Comparison of ENCODE assay signal across 25 cellular contexts in the genomic region with DNA sequence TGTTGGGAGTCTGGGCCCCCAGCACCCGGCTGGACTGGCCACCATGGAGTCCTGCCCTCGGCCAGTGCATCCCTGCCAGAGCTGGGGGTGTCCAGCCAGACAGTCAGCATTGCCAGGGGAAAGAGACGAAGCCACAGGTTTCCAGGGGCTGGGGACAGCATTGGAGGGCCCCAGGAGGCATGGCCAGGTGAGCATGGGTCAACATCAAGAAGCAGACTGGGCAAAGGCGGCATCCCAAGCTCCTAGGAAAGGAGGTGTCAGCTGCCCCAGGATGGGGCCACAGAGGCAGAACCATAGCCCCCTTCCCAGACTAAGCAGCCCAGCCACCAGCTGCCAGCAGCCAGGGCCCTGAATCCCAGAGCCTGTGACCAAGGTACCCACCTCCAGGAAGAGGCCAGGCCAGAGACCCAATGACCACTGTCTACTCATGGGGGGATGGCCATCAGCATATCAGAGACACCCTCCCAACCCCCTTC. TPM values are rescaled to one million over a fixed set of nuclear protein-coding genes. Genes with fewer than 3 reads are reported as not detected.
"Had no signal": no experiment of that assay in that cellular context is flagged by ENCODE, and none has a peak within 500 bp of the region (broad histone marks: within the 10 kb centered on the region; RNA-seq: fewer than 3 reads in every experiment).

No MANE protein-coding gene starts in this region.

- FAIRE-seq: astrocyte, endothelial cell of umbilical vein had no signal

- H3K4me1 Mint-ChIP-seq: activated CD4-positive, alpha-beta T cell treated with anti-CD3 and anti-CD28 coated beads for 36 hours; activated CD8-positive, alpha-beta memory T cell treated with anti-CD3 and anti-CD28 coated beads, Interleukin-2, amount 10 ng/mL, durations not matched to agents 7 days and 5 days; activated T-helper 17 cell treated with anti-CD3 and anti-CD28 coated beads, Interleukin-2, amount 50 U/mL, for 72 hours; natural killer cell; stimulated activated naive CD8-positive, alpha-beta T cell treated with anti-CD3 and anti-CD28 coated beads, Interleukin-15, amount 100 ng/mL, for 72 hours had no signal

- H3K27me3 ChIP-seq: testis had no signal

- H3K4me3 ChIP-seq: breast epithelium, esophagus muscularis mucosa, gastroesophageal sphincter, heart left ventricle, testis had no signal

- H3K27ac Mint-ChIP-seq: activated CD4-positive, alpha-beta T cell treated with anti-CD3 and anti-CD28 coated beads for 36 hours; activated CD8-positive, alpha-beta memory T cell treated with anti-CD3 and anti-CD28 coated beads, Interleukin-2, amount 10 ng/mL, durations not matched to agents 7 days and 5 days; activated naive CD4-positive, alpha-beta T cell treated with anti-CD3 and anti-CD28 coated beads for 36 hours; activated T-helper 17 cell treated with anti-CD3 and anti-CD28 coated beads, Interleukin-2, amount 50 U/mL, for 72 hours; natural killer cell; stimulated activated naive CD8-positive, alpha-beta T cell treated with anti-CD3 and anti-CD28 coated beads, Interleukin-15, amount 100 ng/mL, for 72 hours had no signal

- H3K9me3 ChIP-seq: breast epithelium, esophagus muscularis mucosa, testis had no signal

- DNase-seq: activated CD4-positive, alpha-beta T cell treated with anti-CD3 and anti-CD28 coated beads for 36 hours; activated CD4-positive, alpha-beta T cell treated with anti-CD3 and anti-CD28 coated beads, Interleukin-2, amount 50 U/mL, for 48 hours; activated CD8-positive, alpha-beta memory T cell treated with anti-CD3 and anti-CD28 coated beads, Interleukin-2, amount 10 ng/mL, durations not matched to agents 7 days and 5 days; activated naive CD4-positive, alpha-beta T cell treated with anti-CD3 and anti-CD28 coated beads for 36 hours; activated T-cell treated with anti-CD3 and anti-CD28 coated beads, Interleukin-2, amount 50 U/mL, for 1 hour; cerebellar nuclear complex; effector CD8-positive, alpha-beta T cell; mesendoderm; natural killer cell; retina; stimulated activated CD4-positive, alpha-beta T cell treated with anti-CD3 and anti-CD28 coated beads, Interleukin-15, amount 100 ng/mL, for 24 hours; stimulated activated CD4-positive, alpha-beta T cell treated with anti-CD3 and anti-CD28 coated beads, Interleukin-2, amount 100 ng/mL, for 48 hours; stimulated activated naive CD8-positive, alpha-beta T cell treated with anti-CD3 and anti-CD28 coated beads, Interleukin-15, amount 100 ng/mL, for 72 hours; T-helper 2 cell; testis; WERI-Rb-1 had no signal

- H3K4me3 Mint-ChIP-seq: activated CD4-positive, alpha-beta T cell treated with anti-CD3 and anti-CD28 coated beads for 36 hours; activated CD8-positive, alpha-beta memory T cell treated with anti-CD3 and anti-CD28 coated beads, Interleukin-2, amount 10 ng/mL, durations not matched to agents 7 days and 5 days; activated naive CD4-positive, alpha-beta T cell treated with anti-CD3 and anti-CD28 coated beads for 36 hours; activated T-helper 17 cell treated with anti-CD3 and anti-CD28 coated beads, Interleukin-2, amount 50 U/mL, for 72 hours; natural killer cell; stimulated activated naive CD8-positive, alpha-beta T cell treated with anti-CD3 and anti-CD28 coated beads, Interleukin-15, amount 100 ng/mL, for 72 hours had no signal

- H3K9me3 Mint-ChIP-seq: activated naive CD4-positive, alpha-beta T cell treated with anti-CD3 and anti-CD28 coated beads for 36 hours; activated T-helper 17 cell treated with anti-CD3 and anti-CD28 coated beads, Interleukin-2, amount 50 U/mL, for 72 hours; natural killer cell; stimulated activated naive CD8-positive, alpha-beta T cell treated with anti-CD3 and anti-CD28 coated beads, Interleukin-15, amount 100 ng/mL, for 72 hours had no signal

- H3K36me3 Mint-ChIP-seq: activated CD8-positive, alpha-beta memory T cell treated with anti-CD3 and anti-CD28 coated beads, Interleukin-2, amount 10 ng/mL, durations not matched to agents 7 days and 5 days; natural killer cell had no signal

- H3K36me3 ChIP-seq: breast epithelium, esophagus muscularis mucosa, gastroesophageal sphincter, heart left ventricle, WERI-Rb-1 had no signal

- H3K4me1 ChIP-seq: breast epithelium, testis had no signal

- H3K27ac ChIP-seq: breast epithelium, esophagus muscularis mucosa, gastroesophageal sphincter, heart left ventricle, testis, WERI-Rb-1 had no signal

RNA-seq across cellular contexts. Expression of a gene that starts 32.2 kb away (rescaled TPM):
- total RNA-seq: activated CD4-positive, alpha-beta T cell treated with anti-CD3 and anti-CD28 coated beads for 36 hours; activated CD8-positive, alpha-beta memory T cell treated with anti-CD3 and anti-CD28 coated beads, Interleukin-2, amount 10 ng/mL, durations not matched to agents 7 days and 5 days; activated naive CD4-positive, alpha-beta T cell treated with anti-CD3 and anti-CD28 coated beads for 36 hours; activated T-helper 17 cell treated with anti-CD3 and anti-CD28 coated beads, Interleukin-2, amount 50 U/mL, for 72 hours; astrocyte; endothelial cell of umbilical vein; esophagus muscularis mucosa; gastroesophageal sphincter; heart left ventricle; natural killer cell; skeletal muscle tissue; urinary bladder had no signal
- polyA plus RNA-seq: endothelial cell of umbilical vein, heart left ventricle, urinary bladder had no signal
